In genomic region chr6:168186018-168186417, GRCh38 we compare ENCODE assay signal across 5 cellular contexts.
A peak's percentile ranks its signal among the peaks of the same experiment; 100 is the strongest.
DNase-seq lines count a peak whose midpoint lies in the region; ATAC-seq and TF ChIP-seq lines count a peak whose summit lies in the region.
"Not testable (repeated sequence)": the region's sequence is repeated elsewhere in the genome, so short reads cannot be mapped to it uniquely, and the experiment has no call there.

No MANE protein-coding gene starts in this region.

- TF ChIP-seq CTCF in colonic mucosa (IDR thresholded peaks at IDR 0.05); sigmoid colon (IDR thresholded peaks at IDR 0.05): not testable (repeated sequence)

- H3K27ac Mint-ChIP-seq in activated CD8-positive, alpha-beta memory T cell treated with anti-CD3 and anti-CD28 coated beads, Interleukin-2, amount 10 ng/mL, durations not matched to agents 7 days and 5 days; natural killer cell treated with Interleukin-12 subunit alpha and Interleukin-12 subunit beta and Interleukin-15 and Interleukin-18, amount 100 ng/mL, for 72 hours: not testable (repeated sequence)

- ATAC-seq in activated CD8-positive, alpha-beta memory T cell treated with anti-CD3 and anti-CD28 coated beads, Interleukin-2, amount 10 ng/mL, durations not matched to agents 7 days and 5 days; natural killer cell treated with Interleukin-12 subunit alpha and Interleukin-12 subunit beta and Interleukin-15 and Interleukin-18, amount 100 ng/mL, for 72 hours: not testable (repeated sequence)

- not testable (repeated sequence) for H3K9me3 ChIP-seq in colonic mucosa, sigmoid colon

- CTCF ChIA-PET in activated CD8-positive, alpha-beta memory T cell treated with anti-CD3 and anti-CD28 coated beads, Interleukin-2, amount 10 ng/mL, durations not matched to agents 7 days and 5 days (lab: Charles Lee) = not testable (repeated sequence)

- H3K36me3 Mint-ChIP-seq in activated CD8-positive, alpha-beta memory T cell treated with anti-CD3 and anti-CD28 coated beads, Interleukin-2, amount 10 ng/mL, durations not matched to agents 7 days and 5 days; natural killer cell treated with Interleukin-12 subunit alpha and Interleukin-12 subunit beta and Interleukin-15 and Interleukin-18, amount 100 ng/mL, for 72 hours: not testable (repeated sequence)

- WGBS in sigmoid colon, 2 donors = 77 to 86% methylated on average over 1 of the region's 1 CpG

- H3K27ac ChIP-seq in colonic mucosa, sigmoid colon: not testable (repeated sequence)

- not testable (repeated sequence) for H3K4me3 ChIP-seq in colonic mucosa, sigmoid colon

- TF ChIP-seq EP300 in sigmoid colon (IDR thresholded peaks at IDR 0.05) = not testable (repeated sequence)

- not testable (repeated sequence) for H3K4me1 Mint-ChIP-seq in activated CD8-positive, alpha-beta memory T cell treated with anti-CD3 and anti-CD28 coated beads, Interleukin-2, amount 10 ng/mL, durations not matched to agents 7 days and 5 days; natural killer cell treated with Interleukin-12 subunit alpha and Interleukin-12 subunit beta and Interleukin-15 and Interleukin-18, amount 100 ng/mL, for 72 hours (ENCODE audit: low read depth in 2 of 2)

- H3K27me3 ChIP-seq in colonic mucosa, sigmoid colon: not testable (repeated sequence)

- not testable (repeated sequence) for H3K27me3 Mint-ChIP-seq in activated CD8-positive, alpha-beta memory T cell treated with anti-CD3 and anti-CD28 coated beads, Interleukin-2, amount 10 ng/mL, durations not matched to agents 7 days and 5 days; natural killer cell treated with Interleukin-12 subunit alpha and Interleukin-12 subunit beta and Interleukin-15 and Interleukin-18, amount 100 ng/mL, for 72 hours

- not testable (repeated sequence) for H3K4me1 ChIP-seq in colonic mucosa
- peaks cover 0 to 14% (median 10%) of the 10 kb centered on the region in 4 donors for H3K4me1 ChIP-seq in sigmoid colon

- DNase-seq in activated CD8-positive, alpha-beta memory T cell treated with anti-CD3 and anti-CD28 coated beads, Interleukin-2, amount 10 ng/mL, durations not matched to agents 7 days and 5 days = peak; percentile 27
- DNase-seq in colonic mucosa (peak; percentile 15), cardiac septum (ENCODE audit: low spot score) (peak; percentile 24), sigmoid colon (peak; percentile 34)
- peak; percentile 60 for DNase-seq in natural killer cell treated with Interleukin-12 subunit alpha and Interleukin-12 subunit beta and Interleukin-15 and Interleukin-18, amount 100 ng/mL, for 72 hours (ENCODE audit: low spot score)

- not testable (repeated sequence) for H3K9me3 Mint-ChIP-seq in activated CD8-positive, alpha-beta memory T cell treated with anti-CD3 and anti-CD28 coated beads, Interleukin-2, amount 10 ng/mL, durations not matched to agents 7 days and 5 days (ENCODE audit: low read depth); natural killer cell treated with Interleukin-12 subunit alpha and Interleukin-12 subunit beta and Interleukin-15 and Interleukin-18, amount 100 ng/mL, for 72 hours

- intact Hi-C loops in colonic mucosa (cut with DNase I); cardiac septum (cut with DNase I); sigmoid colon (cut with DNase I): not testable (repeated sequence)

- H3K9ac ChIP-seq in colonic mucosa (ENCODE audit: low read depth in 2 of 2, low read length in 2 of 2) = not testable (repeated sequence)

- H3K4me3 Mint-ChIP-seq in activated CD8-positive, alpha-beta memory T cell treated with anti-CD3 and anti-CD28 coated beads, Interleukin-2, amount 10 ng/mL, durations not matched to agents 7 days and 5 days; natural killer cell treated with Interleukin-12 subunit alpha and Interleukin-12 subunit beta and Interleukin-15 and Interleukin-18, amount 100 ng/mL, for 72 hours: not testable (repeated sequence)

- TF ChIP-seq POLR2A in sigmoid colon (IDR thresholded peaks at IDR 0.05) = not testable (repeated sequence)

- H3K36me3 ChIP-seq in colonic mucosa, sigmoid colon: not testable (repeated sequence)
